ENCODE assay signal across 17 cellular contexts in the genomic region with DNA sequence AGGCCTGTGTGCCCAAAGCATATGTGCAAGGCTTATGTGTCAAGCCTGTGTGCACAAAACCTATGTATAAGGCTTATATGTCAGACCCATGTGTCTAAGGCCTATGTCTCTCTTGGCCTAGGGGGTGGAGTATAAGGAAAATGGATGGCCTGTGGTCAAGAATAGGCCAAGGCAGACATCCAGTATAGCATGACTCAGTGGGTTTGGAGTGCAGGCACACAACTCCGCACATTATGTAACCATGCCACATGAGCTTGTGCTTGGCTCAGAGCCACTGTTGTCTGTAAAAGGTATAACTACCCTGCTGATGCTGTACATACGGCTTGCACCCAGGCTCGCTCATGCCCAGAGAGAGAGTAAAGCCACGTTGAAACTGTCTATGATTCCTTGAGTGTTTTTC.
DNase-seq lines count a peak whose midpoint lies in the region; ATAC-seq and TF ChIP-seq lines count a peak whose summit lies in the region.
"Had no signal": no experiment of that assay in that cellular context is flagged by ENCODE, and none has a peak within 500 bp of the region (broad histone marks: within the 10 kb centered on the region; RNA-seq: fewer than 3 reads in every experiment).

No MANE protein-coding gene starts in this region.

- peaks cover 13% of the 10 kb centered on the region for H3K36me3 Mint-ChIP-seq in endodermal cell (ENCODE audit: low read depth)

- no peak overlapping the region for H3K27ac Mint-ChIP-seq in endodermal cell
- H3K27ac Mint-ChIP-seq: activated CD8-positive, alpha-beta T cell treated with anti-CD3 and anti-CD28 coated beads, Interleukin-2, amount 10 ng/mL, durations not matched to agents 7 days and 5 days; activated naive CD8-positive, alpha-beta T cell treated with anti-CD3 and anti-CD28 coated beads, Interleukin-2, amount 50 U/mL, for 24 hours; H9 had no signal

- H3K9ac ChIP-seq in endodermal cell (ENCODE audit: extremely low read depth, low read length, poor library complexity, severe bottlenecking), result no peak overlapping the region

- 91 to 92% methylated on average over 4 of the region's 4 CpGs for WGBS in endodermal cell (ENCODE audit: insufficient coverage in 1 of 2, insufficient read length in 1 of 2), 2 experiments

- H3K4me3 ChIP-seq in astrocyte of the spinal cord (ENCODE audit: low read depth, low read length) (no peak overlapping the region), endodermal cell (ENCODE audit: low read length) (no peak overlapping the region)
- H3K4me3 ChIP-seq: suprapubic skin had no signal

- no peak overlapping the region for H3K27ac ChIP-seq in endodermal cell (ENCODE audit: low read depth, low read length)
- H3K27ac ChIP-seq: epithelial cell of prostate, suprapubic skin had no signal

- H3K4me1 Mint-ChIP-seq in endodermal cell, result no peaks in the 10 kb centered on the region
- H3K4me1 Mint-ChIP-seq: activated naive CD8-positive, alpha-beta T cell treated with anti-CD3 and anti-CD28 coated beads, Interleukin-2, amount 50 U/mL, for 24 hours; H9 had no signal

- no peaks in the 10 kb centered on the region for H3K27me3 Mint-ChIP-seq in endodermal cell (ENCODE audit: insufficient read depth)
- H3K27me3 Mint-ChIP-seq: activated naive CD8-positive, alpha-beta T cell treated with anti-CD3 and anti-CD28 coated beads, Interleukin-2, amount 50 U/mL, for 24 hours had no signal

- ATAC-seq in HG03521 (IDR thresholded peaks at IDR 0.05; ENCODE audit: unreplicated experiment), result no peak
- no peak for ATAC-seq in GM19035 (IDR thresholded peaks at IDR 0.05; ENCODE audit: unreplicated experiment)
- ATAC-seq: activated CD8-positive, alpha-beta T cell treated with anti-CD3 and anti-CD28 coated beads, Interleukin-2, amount 10 ng/mL, durations not matched to agents 7 days and 5 days; activated naive CD8-positive, alpha-beta T cell treated with anti-CD3 and anti-CD28 coated beads, Interleukin-2, amount 50 U/mL, for 24 hours had no signal

- peaks cover 41% of the 10 kb centered on the region for H3K9me3 Mint-ChIP-seq in endodermal cell

- peak; percentile 5 for DNase-seq in GM03348 (ENCODE audit: low spot score)
- peak; percentile 28 for DNase-seq in MV-4-11 (lab: John Stamatoyannopoulos, UW)
- peak; percentile 90 for DNase-seq in astrocyte of the spinal cord (ENCODE audit: low read depth, low spot score)
- DNase-seq in non-pigmented ciliary epithelial cell (ENCODE audit: low read depth), result peak; percentile 64
- no peak for DNase-seq in endodermal cell
- no peak for DNase-seq in NCI-H1092 (lab: John Stamatoyannopoulos, UW)
- DNase-seq: activated CD8-positive, alpha-beta T cell treated with anti-CD3 and anti-CD28 coated beads, Interleukin-2, amount 10 ng/mL, durations not matched to agents 7 days and 5 days; activated naive CD8-positive, alpha-beta T cell treated with anti-CD3 and anti-CD28 coated beads, Interleukin-2, amount 50 U/mL, for 24 hours; COR-L47; H9; hippocampal formation; NCI-H1105 treated with DMSO at 0.1 percent for 48 hours; NCI-H774 had no signal

- TF ChIP-seq CTCF in astrocyte of the spinal cord (IDR thresholded peaks at IDR 0.05; ENCODE audit: low read depth, low read length), result no peak
- TF ChIP-seq CTCF in endodermal cell (conservative IDR thresholded peaks at IDR 0.05), result no peak

- H3K27me3 ChIP-seq in endodermal cell (ENCODE audit: control insufficient read depth, insufficient read depth, low read length, poor library complexity, severe bottlenecking), result no peaks in the 10 kb centered on the region
- H3K27me3 ChIP-seq: suprapubic skin had no signal

- in situ Hi-C loops in astrocyte of the spinal cord (cut with HindIII; ENCODE audit: low sequenced_read_pairs), result no loop called here

- no peaks in the 10 kb centered on the region for H3K36me3 ChIP-seq in endodermal cell (ENCODE audit: control insufficient read depth, insufficient read depth, low read length)
- H3K36me3 ChIP-seq: suprapubic skin had no signal

- no peaks in the 10 kb centered on the region for H3K4me1 ChIP-seq in endodermal cell (ENCODE audit: control insufficient read depth, insufficient read depth, low read length)
- H3K4me1 ChIP-seq: suprapubic skin had no signal

- no peak overlapping the region for H3K4me3 Mint-ChIP-seq in endodermal cell
- H3K4me3 Mint-ChIP-seq: activated CD8-positive, alpha-beta T cell treated with anti-CD3 and anti-CD28 coated beads, Interleukin-2, amount 10 ng/mL, durations not matched to agents 7 days and 5 days; activated naive CD8-positive, alpha-beta T cell treated with anti-CD3 and anti-CD28 coated beads, Interleukin-2, amount 50 U/mL, for 24 hours; H9 had no signal

- peaks cover 21% of the 10 kb centered on the region for H3K9me3 ChIP-seq in endodermal cell (ENCODE audit: control insufficient read depth, low read length)
- H3K9me3 ChIP-seq: suprapubic skin had no signal

Comparison
In these comparisons a context has a peak if more than half of its experiments do, and no peak if none do; other contexts are left out.
1. DNase-seq: peak in GM03348 (single experiment), MV-4-11 (single experiment), astrocyte of the spinal cord (single experiment) and non-pigmented ciliary epithelial cell (single experiment); none in endodermal cell (single experiment) and NCI-H1092 (single experiment).